20 cellular contexts compared by ENCODE assay signal in genomic region chr3:173138031-173138430, GRCh38. TPM values are rescaled to one million over a fixed set of nuclear protein-coding genes. Genes with fewer than 3 reads are reported as not detected.
"Had no signal": no experiment of that assay in that cellular context is flagged by ENCODE, and none has a peak within 500 bp of the region (broad histone marks: within the 10 kb centered on the region; RNA-seq: fewer than 3 reads in every experiment).

No MANE protein-coding gene starts in this region.

- H3K36me3 ChIP-seq: gastrocnemius medialis, heart right ventricle, transverse colon had no signal

- ATAC-seq: activated CD8-positive, alpha-beta T cell treated with anti-CD3 and anti-CD28 coated beads, Interleukin-2, amount 10 ng/mL, durations not matched to agents 7 days and 5 days; gastrocnemius medialis; heart right ventricle; natural killer cell; sciatic nerve; stimulated activated naive CD8-positive, alpha-beta T cell treated with anti-CD3 and anti-CD28 coated beads, Interleukin-15, Interleukin-2, amounts not matched to agents 100 U/mL and 50 U/mL, for 24 hours had no signal

- H3K4me3 ChIP-seq: gastrocnemius medialis, heart right ventricle, transverse colon had no signal

- H3K27me3 ChIP-seq: gastrocnemius medialis, heart right ventricle, transverse colon had no signal

- DNase-seq: activated CD4-positive, alpha-beta T cell treated with anti-CD3 and anti-CD28 coated beads, Interleukin-2, amount 10 ng/mL, durations not matched to agents 24 days and 14 days; activated CD4-positive, CD25-positive, alpha-beta regulatory T cell; activated CD8-positive, alpha-beta memory T cell treated with anti-CD3 and anti-CD28 coated beads, Interleukin-2, amount 50 U/mL, for 4 hours; activated CD8-positive, alpha-beta T cell treated with anti-CD3 and anti-CD28 coated beads, Interleukin-2, amount 10 ng/mL, durations not matched to agents 7 days and 5 days; activated effector memory CD4-positive, alpha-beta T cell treated with anti-CD3 and anti-CD28 coated beads, Interleukin-2, amount 50 U/mL, for 16 hours; activated T-cell treated with anti-CD3 and anti-CD28 coated beads, Interleukin-2, amount 50 U/mL, for 48 hours; amniotic stem cell; endodermal cell; erythroblast; gastrocnemius medialis; heart right ventricle; mesendoderm; natural killer cell; occipital lobe; stimulated activated naive CD8-positive, alpha-beta T cell treated with anti-CD3 and anti-CD28 coated beads, Interleukin-15, Interleukin-2, amounts not matched to agents 100 U/mL and 50 U/mL, for 24 hours; transverse colon had no signal

RNA-seq across cellular contexts. Expression of gene SPATA16, which starts 3.0 kb away (rescaled TPM):
- total RNA-seq: activated CD4-positive, alpha-beta T cell treated with anti-CD3 and anti-CD28 coated beads, Interleukin-2, amount 10 ng/mL, durations not matched to agents 24 days and 14 days; activated CD8-positive, alpha-beta T cell treated with anti-CD3 and anti-CD28 coated beads, Interleukin-2, amount 10 ng/mL, durations not matched to agents 7 days and 5 days; chondrocyte; dermis microvascular lymphatic vessel endothelial cell; endodermal cell; gastrocnemius medialis; heart right ventricle; liver; natural killer cell; occipital lobe; sciatic nerve; transverse colon had no signal
